1 cellular context compared by ENCODE assay signal in genomic region chr6:30883743-30884520, GRCh38.
TF ChIP-seq lines count a peak whose summit lies in the region.

Gene DDR1 (plus strand): TSS chr6:30884519. CDS start chr6:30888730, 4,211 bp downstream.

TF ChIP-seq in K562, 482 proteins besides CTCF, POLR2A, EP300 and RAD21 (continued from another document):
- TF ChIP-seq ZNF639 (CRISPR knock-in tag; conservative IDR thresholded peaks at IDR 0.05 in 1 of 2, IDR thresholded peaks at IDR 0.05 in 1 of 2) = peak in 1 of 2 experiments; percentile 39; a peak in 1 of 4 replicates
- TF ChIP-seq PHF8 (IDR thresholded peaks at IDR 0.05; ENCODE audit: borderline replicate concordance, low read length) = peak; percentile 20; the same call in 1 of the 2 replicates
- peak in 2 of 3 experiments; percentile 9 to 31 for TF ChIP-seq YY1 (IDR thresholded peaks at IDR 0.05; ENCODE audit: borderline replicate concordance in 1 of 3, control insufficient read depth in 1 of 3, extremely low read depth in 1 of 3, insufficient read depth in 3 of 3, insufficient read length in 1 of 3, insufficient replicate concordance in 2 of 3, low read depth in 1 of 3, low read length in 2 of 3)
- TF ChIP-seq CC2D1A (IDR thresholded peaks at IDR 0.05) = no peak
- peak; percentile 97 for TF ChIP-seq EGR1 (conservative IDR thresholded peaks at IDR 0.05)
- TF ChIP-seq SIN3A (IDR thresholded peaks at IDR 0.05; ENCODE audit: borderline replicate concordance in 2 of 2, control insufficient read depth in 1 of 2, low read depth in 2 of 2, low read length in 2 of 2) = peak in 1 of 2 experiments; percentile 85; a peak in 1 of 4 replicates
- peak; percentile 32; the same call in 1 of the 2 replicates for TF ChIP-seq ETS1 (conservative IDR thresholded peaks at IDR 0.05; ENCODE audit: control insufficient read depth, low read depth, low read length)
- TF ChIP-seq RUNX1 (IDR thresholded peaks at IDR 0.05; ENCODE audit: low read depth) = 0 out of 2 replicates have a peak, but pooled peaks have one; percentile 38
- TF ChIP-seq, protein P1, sequence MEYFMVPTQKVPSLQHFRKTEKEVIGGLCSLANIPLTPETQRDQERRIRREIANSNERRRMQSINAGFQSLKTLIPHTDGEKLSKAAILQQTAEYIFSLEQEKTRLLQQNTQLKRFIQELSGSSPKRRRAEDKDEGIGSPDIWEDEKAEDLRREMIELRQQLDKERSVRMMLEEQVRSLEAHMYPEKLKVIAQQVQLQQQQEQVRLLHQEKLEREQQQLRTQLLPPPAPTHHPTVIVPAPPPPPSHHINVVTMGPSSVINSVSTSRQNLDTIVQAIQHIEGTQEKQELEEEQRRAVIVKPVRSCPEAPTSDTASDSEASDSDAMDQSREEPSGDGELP (CRISPR knock-in tag; IDR thresholded peaks at IDR 0.05; ENCODE audit: borderline replicate concordance) = 0 out of 2 replicates have a peak, but pooled peaks have one; percentile 5
- TF ChIP-seq AFF4 (CRISPR knock-in tag; IDR thresholded peaks at IDR 0.05) = 0 out of 2 replicates have a peak, but pooled peaks have one; percentile 2
- no peak for TF ChIP-seq TCF7L2 (IDR thresholded peaks at IDR 0.05; ENCODE audit: low read depth, low read length)
- no peak for TF ChIP-seq OTX1 (CRISPR knock-in tag; IDR thresholded peaks at IDR 0.05)
- 0 out of 2 replicates have a peak, but pooled peaks have one; percentile 45 for TF ChIP-seq RBFOX2 (IDR thresholded peaks at IDR 0.05; ENCODE audit: low read depth, low read length)
- 0 out of 2 replicates have a peak, but pooled peaks have one; percentile 30 for TF ChIP-seq SAFB (IDR thresholded peaks at IDR 0.05; ENCODE audit: borderline replicate concordance, low read depth, low read length)
- TF ChIP-seq ELF2 (CRISPR knock-in tag; IDR thresholded peaks at IDR 0.05) = peak; percentile 19; the same call in 1 of the 2 replicates
- peak; percentile 14 for TF ChIP-seq RBBP5 (IDR thresholded peaks at IDR 0.05; ENCODE audit: borderline replicate concordance, insufficient read depth, low read length, poor library complexity, severe bottlenecking)
- TF ChIP-seq ZNF740 (CRISPR knock-in tag; IDR thresholded peaks at IDR 0.05) = 0 out of 2 replicates have a peak, but pooled peaks have one; percentile 23
- no peak for TF ChIP-seq ZNF740 (tag; IDR thresholded peaks at IDR 0.05)
- TF ChIP-seq USF1 (CRISPR knock-in tag; IDR thresholded peaks at IDR 0.05) = no peak
- no peak for TF ChIP-seq ZNF143 (CRISPR knock-in tag; IDR thresholded peaks at IDR 0.05)
- 0 out of 4 replicates have a peak, but pooled peaks of 1 of the 2 experiments have one; percentile 5 for TF ChIP-seq RCOR1 (IDR thresholded peaks at IDR 0.05; ENCODE audit: borderline replicate concordance in 1 of 2, low read depth in 2 of 2, low read length in 2 of 2)
